Comparison of ENCODE assay signal across 7 cellular contexts in genomic region chr2:70131344-70132144, GRCh38. TPM values are rescaled to one million over a fixed set of nuclear protein-coding genes. Genes with fewer than 3 reads are reported as not detected.
A peak's percentile ranks its signal among the peaks of the same experiment; 100 is the strongest.
DNase-seq lines count a peak whose midpoint lies in the region; ATAC-seq and TF ChIP-seq lines count a peak whose summit lies in the region.
"Not testable (repeated sequence)": the region's sequence is repeated elsewhere in the genome, so short reads cannot be mapped to it uniquely, and the experiment has no call there.

No MANE protein-coding gene starts in this region.

- not testable (repeated sequence) for BruUV-seq in OCI-LY7 (replicated peaks; lab: Mats Ljungman, UMichigan); mammary epithelial cell (replicated peaks; lab: Mats Ljungman, UMichigan)

- in situ Hi-C loops in mammary epithelial cell (cut with MboI; ENCODE audit: low sequenced_read_pairs in 2 of 2) = loop anchor here in 1 of 2 donors (5.0 kb wide), 1 partner anchor 39 kb away; no protein-coding TSS in a partner anchor

- H3K4me2 ChIP-seq in OCI-LY7 (ENCODE audit: low read length) (peak overlapping the region; percentile 94), mammary epithelial cell (ENCODE audit: insufficient read depth, low read depth, low read length) (peak overlapping the region; percentile 93)

- H3K27me3 ChIP-seq in mammary epithelial cell (ENCODE audit: insufficient read depth, low read length); heart left ventricle: not testable (repeated sequence)

- peaks cover 81% of the 10 kb centered on the region for H3K4me1 Mint-ChIP-seq in activated CD8-positive, alpha-beta T cell treated with anti-CD3 and anti-CD28 coated beads, Interleukin-2, amount 10 ng/mL, durations not matched to agents 7 days and 5 days (ENCODE audit: low read depth)
- H3K4me1 Mint-ChIP-seq in naive B cell = peaks cover 54 to 76% (median 62%) of the 10 kb centered on the region in 3 donors
- peaks cover 75% of the 10 kb centered on the region for H3K4me1 Mint-ChIP-seq in stimulated activated effector memory CD8-positive, alpha-beta T cell treated with anti-CD3 and anti-CD28 coated beads, Interleukin-12 subunit alpha, Interleukin-12 subunit beta, amount 100 ng/mL, for 72 hours

- not testable (repeated sequence) for H3K9ac ChIP-seq in mammary epithelial cell (ENCODE audit: insufficient read depth, low read length)

- not testable (repeated sequence) for H3K9me3 Mint-ChIP-seq in activated CD8-positive, alpha-beta T cell treated with anti-CD3 and anti-CD28 coated beads, Interleukin-2, amount 10 ng/mL, durations not matched to agents 7 days and 5 days (ENCODE audit: insufficient read depth); naive B cell; stimulated activated effector memory CD8-positive, alpha-beta T cell treated with anti-CD3 and anti-CD28 coated beads, Interleukin-12 subunit alpha, Interleukin-12 subunit beta, amount 100 ng/mL, for 72 hours

- POLR2A ChIA-PET in OCI-LY7 (lab: Charles Lee) = interaction anchor here (0.6 to 9.7 kb wide), 12 partner anchors 8 to 47 kb away, joined by 3 to 129 read pairs (median 14); no protein-coding TSS in a partner anchor
- POLR2A ChIA-PET in activated CD8-positive, alpha-beta T cell treated with anti-CD3 and anti-CD28 coated beads, Interleukin-2, amount 10 ng/mL, durations not matched to agents 7 days and 5 days (lab: Charles Lee) = interaction anchor here (0.7 to 15.2 kb wide), 12 partner anchors 7 to 488 kb away, joined by 3 to 370 read pairs (median 24); partner anchors contain the start of genes MXD1 and PCBP1

- H3K79me2 ChIP-seq in OCI-LY7 (ENCODE audit: insufficient read depth, low read depth, low read length) = peaks cover 22% of the 10 kb centered on the region; the same call in 1 of the 2 replicates
- H3K79me2 ChIP-seq in mammary epithelial cell (ENCODE audit: insufficient read depth, low read length) = not testable (repeated sequence)

- not testable (repeated sequence) for TF ChIP-seq POLR2A in heart left ventricle (IDR thresholded peaks at IDR 0.05)

- CTCF ChIA-PET in OCI-LY7 (lab: Charles Lee; ENCODE audit: unreplicated experiment); mammary epithelial cell (lab: Charles Lee; ENCODE audit: low non-redundant PET): not testable (repeated sequence)
- CTCF ChIA-PET in activated CD8-positive, alpha-beta T cell treated with anti-CD3 and anti-CD28 coated beads, Interleukin-2, amount 10 ng/mL, durations not matched to agents 7 days and 5 days (lab: Charles Lee) = interaction anchor here (1.1 to 7.0 kb wide), 9 partner anchors 7 to 61 kb away, joined by 3 to 54 read pairs (median 20); no protein-coding TSS in a partner anchor

- not testable (repeated sequence) for H3K9me3 ChIP-seq in OCI-LY7 (ENCODE audit: low read length); mammary epithelial cell (replicated peaks; ENCODE audit: insufficient read depth, low read length); heart left ventricle

- ATAC-seq in activated CD8-positive, alpha-beta T cell treated with anti-CD3 and anti-CD28 coated beads, Interleukin-2, amount 10 ng/mL, durations not matched to agents 7 days and 5 days; heart left ventricle; naive B cell (ENCODE audit: low read depth in 2 of 2); stimulated activated effector memory CD8-positive, alpha-beta T cell treated with anti-CD3 and anti-CD28 coated beads, Interleukin-12 subunit alpha, Interleukin-12 subunit beta, amount 100 ng/mL, for 72 hours: not testable (repeated sequence)

- not testable (repeated sequence) for TF ChIP-seq CTCF in GM12875 (IDR thresholded peaks at IDR 0.05; ENCODE audit: borderline replicate concordance, insufficient read depth, low read depth, low read length); OCI-LY7 (conservative IDR thresholded peaks at IDR 0.05; ENCODE audit: low read length); mammary epithelial cell (conservative IDR thresholded peaks at IDR 0.05 in 1 of 2, IDR thresholded peaks at IDR 0.05 in 1 of 2; ENCODE audit: extremely low read depth in 1 of 2, insufficient read depth in 1 of 2, low read depth in 1 of 2, low read length in 2 of 2); heart left ventricle (IDR thresholded peaks at IDR 0.05)

- not testable (repeated sequence) for H3K9me2 ChIP-seq in OCI-LY7 (ENCODE audit: insufficient read depth, low read length)

- H3K4me3 ChIP-seq in GM12875 (ENCODE audit: low read depth, low read length) (peak overlapping the region; percentile 34), OCI-LY7 (ENCODE audit: low read depth, low read length, poor library complexity, severe bottlenecking) (peak overlapping the region; percentile 67), heart left ventricle (peak overlapping the region in 9 of 12 donors; percentile 33 to 49 (median 43))
- not testable (repeated sequence) for H3K4me3 ChIP-seq in mammary epithelial cell (replicated peaks in 1 of 3; ENCODE audit: insufficient read depth in 1 of 3, low read depth in 2 of 3, low read length in 3 of 3)

- intact Hi-C loops in OCI-LY7 (cut with micrococcal nuclease; ENCODE audit: unreplicated experiment) (loop anchor here (2.0 kb wide), 1 partner anchor 43 kb away; no protein-coding TSS in a partner anchor), heart left ventricle (cut with DNase I) (loop anchor here in 2 of 10 donors (2.0 kb wide), 1 partner anchor 45 kb away; the partner anchor contains the start of gene PCBP1 (in 2 of the 2))
- intact Hi-C loops in mammary epithelial cell (cut with micrococcal nuclease) = not testable (repeated sequence)

- not testable (repeated sequence) for DNase-seq in OCI-LY7 (ENCODE audit: low spot score); activated CD8-positive, alpha-beta T cell treated with anti-CD3 and anti-CD28 coated beads, Interleukin-2, amount 10 ng/mL, durations not matched to agents 7 days and 5 days; mammary epithelial cell; heart left ventricle; naive B cell; stimulated activated effector memory CD8-positive, alpha-beta T cell treated with anti-CD3 and anti-CD28 coated beads, Interleukin-12 subunit alpha, Interleukin-12 subunit beta, amount 100 ng/mL, for 72 hours (ENCODE audit: low spot score in 2 of 2)

- H3K27ac Mint-ChIP-seq in activated CD8-positive, alpha-beta T cell treated with anti-CD3 and anti-CD28 coated beads, Interleukin-2, amount 10 ng/mL, durations not matched to agents 7 days and 5 days = peak overlapping the region; percentile 98
- peak overlapping the region; percentile 59 to 99 (median 92) for H3K27ac Mint-ChIP-seq in naive B cell
- peak overlapping the region; percentile 98 for H3K27ac Mint-ChIP-seq in stimulated activated effector memory CD8-positive, alpha-beta T cell treated with anti-CD3 and anti-CD28 coated beads, Interleukin-12 subunit alpha, Interleukin-12 subunit beta, amount 100 ng/mL, for 72 hours

- dilution Hi-C loops in mammary epithelial cell (cut with HindIII; ENCODE audit: low sequenced_read_pairs) = not testable (repeated sequence)

- H3K4me1 ChIP-seq in OCI-LY7 (ENCODE audit: insufficient read depth, low read length, poor library complexity, severe bottlenecking) (peaks cover 87% of the 10 kb centered on the region), mammary epithelial cell (ENCODE audit: insufficient read depth, low read length) (peaks cover 30% of the 10 kb centered on the region), heart left ventricle (peaks cover 10 to 77% (median 50%) of the 10 kb centered on the region in 12 donors)

- H2AFZ ChIP-seq in OCI-LY7 (ENCODE audit: low read length) (peak overlapping the region; percentile 32; the same call in 1 of the 2 replicates), mammary epithelial cell (ENCODE audit: low read depth, low read length) (peak overlapping the region; percentile 37)

- not testable (repeated sequence) for H4K20me1 ChIP-seq in OCI-LY7 (ENCODE audit: insufficient read depth, low read length); mammary epithelial cell (ENCODE audit: insufficient read depth, low read length)

- not testable (repeated sequence) for H3K36me3 Mint-ChIP-seq in activated CD8-positive, alpha-beta T cell treated with anti-CD3 and anti-CD28 coated beads, Interleukin-2, amount 10 ng/mL, durations not matched to agents 7 days and 5 days (ENCODE audit: low read depth); naive B cell
- H3K36me3 Mint-ChIP-seq in stimulated activated effector memory CD8-positive, alpha-beta T cell treated with anti-CD3 and anti-CD28 coated beads, Interleukin-12 subunit alpha, Interleukin-12 subunit beta, amount 100 ng/mL, for 72 hours = peaks cover 37% of the 10 kb centered on the region

- H3K27me3 Mint-ChIP-seq in activated CD8-positive, alpha-beta T cell treated with anti-CD3 and anti-CD28 coated beads, Interleukin-2, amount 10 ng/mL, durations not matched to agents 7 days and 5 days (ENCODE audit: low read depth); naive B cell: not testable (repeated sequence)

- H3K27ac ChIP-seq in OCI-LY7 (ENCODE audit: low read depth, low read length, poor library complexity, severe bottlenecking) (peak overlapping the region; percentile 93), mammary epithelial cell (ENCODE audit: insufficient read depth, low read depth, low read length) (peak overlapping the region; percentile 65), heart left ventricle (peak overlapping the region; percentile 82 to 95 (median 91))

- WGBS in mammary epithelial cell (ENCODE audit: low coverage, missing lambda C conversion rate) = 82% methylated on average over 17 of the region's 17 CpGs
- 76 to 83% (median 79%) methylated on average over 17 of the region's 17 CpGs for WGBS in heart left ventricle, 4 donors

- H3K4me3 Mint-ChIP-seq in activated CD8-positive, alpha-beta T cell treated with anti-CD3 and anti-CD28 coated beads, Interleukin-2, amount 10 ng/mL, durations not matched to agents 7 days and 5 days = peak overlapping the region; percentile 84
- peak overlapping the region in 6 of 8 donors; percentile 32 to 93 (median 78) for H3K4me3 Mint-ChIP-seq in naive B cell
- H3K4me3 Mint-ChIP-seq in stimulated activated effector memory CD8-positive, alpha-beta T cell treated with anti-CD3 and anti-CD28 coated beads, Interleukin-12 subunit alpha, Interleukin-12 subunit beta, amount 100 ng/mL, for 72 hours = peak overlapping the region; percentile 79

- H3K36me3 ChIP-seq in OCI-LY7 (ENCODE audit: insufficient read depth, low read length); mammary epithelial cell (ENCODE audit: insufficient read depth, low read length); heart left ventricle: not testable (repeated sequence)

RNA-seq across cellular contexts. Expression of gene PCBP1, which starts 44.3 kb away (rescaled TPM):
- total RNA-seq in OCI-LY7 (2014; rRNA removed; shearing (Covaris generic)) = 54.8 and 58.2 TPM in 2 replicates
- total RNA-seq in OCI-LY7 (2022) (393 and 423 TPM in 2 replicates), mammary epithelial cell (100 to 1,000 TPM in 1 of 2 donors, 10 to 100 TPM in 1; 47.2 to 258 TPM), heart left ventricle (100 to 1,000 TPM; 106 to 274 (median 199) TPM)
- 100 to 1,000 TPM; 516 to 518 TPM for total RNA-seq in activated CD8-positive, alpha-beta T cell treated with anti-CD3 and anti-CD28 coated beads, Interleukin-2, amount 10 ng/mL, durations not matched to agents 7 days and 5 days
- polyA plus RNA-seq in mammary epithelial cell (128 TPM), heart left ventricle (100 to 1,000 TPM; 212 to 296 TPM), naive B cell (ENCODE audit: low read depth in 6 of 6) (100 to 1,000 TPM; 108 to 148 (median 126) TPM)
- 119 TPM for polyA minus RNA-seq in mammary epithelial cell

RNA-seq across cellular contexts. Expression of gene C2orf42, which starts 59.3 kb away (rescaled TPM):
- 24.5 and 26.8 TPM in 2 replicates for total RNA-seq in OCI-LY7 (2014; rRNA removed; shearing (Covaris generic))
- total RNA-seq in OCI-LY7 (2022) (19.0 and 21.3 TPM in 2 replicates), mammary epithelial cell (10 to 100 TPM; 17.3 to 20.2 TPM), heart left ventricle (10 to 100 TPM in 5 of 9 donors, 1 to 10 TPM in 4; 6.2 to 14.9 (median 10.9) TPM)
- 10 to 100 TPM; 23.0 to 29.4 TPM for total RNA-seq in activated CD8-positive, alpha-beta T cell treated with anti-CD3 and anti-CD28 coated beads, Interleukin-2, amount 10 ng/mL, durations not matched to agents 7 days and 5 days
- polyA plus RNA-seq in mammary epithelial cell (8.5 TPM), heart left ventricle (1 to 10 TPM; 3.5 to 6.5 TPM), naive B cell (ENCODE audit: low read depth in 6 of 6) (10 to 100 TPM; 14.1 to 35.5 (median 23.4) TPM)
- polyA minus RNA-seq in mammary epithelial cell = 6.5 TPM
